In genomic region chr12:105204127-105204526, GRCh38 we compare ENCODE assay signal across 20 cellular contexts.
"Had no signal": no experiment of that assay in that cellular context is flagged by ENCODE, and none has a peak within 500 bp of the region (broad histone marks: within the 10 kb centered on the region; RNA-seq: fewer than 3 reads in every experiment).

No MANE protein-coding gene starts in this region.

- H3K79me2 ChIP-seq: hepatocyte had no signal

- H3K4me3 ChIP-seq: hepatocyte, left lung, right lobe of liver, SJSA1, tibial nerve had no signal

- H3K27me3 Mint-ChIP-seq: activated naive CD4-positive, alpha-beta T cell treated with anti-CD3 and anti-CD28 coated beads, Interleukin-2, amount 10 ng/mL, durations not matched to agents 7 days and 5 days; stimulated activated naive CD8-positive, alpha-beta T cell treated with anti-CD3 and anti-CD28 coated beads, Interleukin-15, amount 100 ng/mL, for 72 hours had no signal

- ATAC-seq: right lobe of liver had no signal

- H3K4me1 ChIP-seq: left lung had no signal

- H3K9me3 Mint-ChIP-seq: activated naive CD4-positive, alpha-beta T cell treated with anti-CD3 and anti-CD28 coated beads, Interleukin-2, amount 10 ng/mL, durations not matched to agents 7 days and 5 days; immature natural killer cell; nephron; stimulated activated naive CD8-positive, alpha-beta T cell treated with anti-CD3 and anti-CD28 coated beads, Interleukin-15, amount 100 ng/mL, for 72 hours had no signal

- H3K9me3 ChIP-seq: left lung, right lobe of liver, tibial nerve had no signal

- H3K27ac Mint-ChIP-seq: activated naive CD4-positive, alpha-beta T cell treated with anti-CD3 and anti-CD28 coated beads, Interleukin-2, amount 10 ng/mL, durations not matched to agents 7 days and 5 days; nephron had no signal

- H3K27ac ChIP-seq: brain microvascular endothelial cell, left lung, right lobe of liver, tibial nerve had no signal

- H3K4me3 Mint-ChIP-seq: activated naive CD4-positive, alpha-beta T cell treated with anti-CD3 and anti-CD28 coated beads, Interleukin-2, amount 10 ng/mL, durations not matched to agents 7 days and 5 days; immature natural killer cell; nephron; stimulated activated naive CD8-positive, alpha-beta T cell treated with anti-CD3 and anti-CD28 coated beads, Interleukin-15, amount 100 ng/mL, for 72 hours had no signal

- DNase-seq: activated CD4-positive, alpha-beta T cell treated with anti-CD3 and anti-CD28 coated beads, Interleukin-2, amount 50 U/mL, for 1 hour; activated effector memory CD4-positive, alpha-beta T cell treated with anti-CD3 and anti-CD28 coated beads, Interleukin-2, amount 50 U/mL, for 16 hours; activated naive CD4-positive, alpha-beta T cell treated with anti-CD3 and anti-CD28 coated beads, Interleukin-2, amount 10 ng/mL, durations not matched to agents 7 days and 5 days; activated T-cell treated with anti-CD3 and anti-CD28 coated beads, Interleukin-2, amount 50 U/mL, for 1 hour; aorta; brain microvascular endothelial cell; central memory CD4-positive, alpha-beta T cell; effector memory CD4-positive, alpha-beta T cell; glutamatergic neuron; immature natural killer cell; kidney glomerular epithelial cell; left lung; right lobe of liver; stimulated activated CD4-positive, alpha-beta T cell treated with anti-CD3 and anti-CD28 coated beads, Interleukin-4, amount 100 ng/mL, for 1 hour; stimulated activated naive CD8-positive, alpha-beta T cell treated with anti-CD3 and anti-CD28 coated beads, Interleukin-15, amount 100 ng/mL, for 72 hours; T-helper 2 cell had no signal

- H3K4me1 Mint-ChIP-seq: activated naive CD4-positive, alpha-beta T cell treated with anti-CD3 and anti-CD28 coated beads, Interleukin-2, amount 10 ng/mL, durations not matched to agents 7 days and 5 days; nephron had no signal

- H3K27me3 ChIP-seq: brain microvascular endothelial cell, hepatocyte, left lung, right lobe of liver, SJSA1, tibial nerve had no signal

- H3K4me2 ChIP-seq: hepatocyte had no signal

- H2AFZ ChIP-seq: hepatocyte had no signal
